ENCODE assay signal across 4 cellular contexts in genomic region chr21:37646761-37647160, GRCh38.
DNase-seq lines count a peak whose midpoint lies in the region; ATAC-seq, FAIRE-seq and TF ChIP-seq lines count a peak whose summit lies in the region.
"Not testable (repeated sequence)": the region's sequence is repeated elsewhere in the genome, so short reads cannot be mapped to it uniquely, and the experiment has no call there.

No MANE protein-coding gene starts in this region.

- not testable (repeated sequence) for H3K79me2 ChIP-seq in HepG2 (ENCODE audit: insufficient read depth, low read length)

- TF ChIP-seq RAD21 in HepG2 (CRISPR knock-in tag; IDR thresholded peaks at IDR 0.05) = not testable (repeated sequence)

- not testable (repeated sequence) for H2AFZ ChIP-seq in HepG2 (ENCODE audit: low read length)

- ATAC-seq in gastroesophageal sphincter, HepG2: not testable (repeated sequence)

- H3K27ac ChIP-seq in VCaP (peak overlapping the region; percentile 22), epithelial cell of prostate (peak overlapping the region; percentile 86), gastroesophageal sphincter (peak overlapping the region in 3 of 4 donors; percentile 53 to 69 (median 59))
- not testable (repeated sequence) for H3K27ac ChIP-seq in HepG2 (ENCODE audit: extremely low read length, insufficient read depth, low read length)

- DNase-seq in epithelial cell of prostate (ENCODE audit: low read depth, low spot score); HepG2 (ENCODE audit: low spot score): not testable (repeated sequence)

- H3K27me3 ChIP-seq in gastroesophageal sphincter (peaks cover 11% of the 10 kb centered on the region), HepG2 (ENCODE audit: control insufficient read depth in 1 of 2, insufficient read depth in 2 of 2, low read length in 2 of 2) (peaks cover 0 to 13% of the 10 kb centered on the region in 2 experiments; a peak in 2 of 5 replicates)

- H3K9ac ChIP-seq in HepG2 (ENCODE audit: insufficient read depth, low read depth, low read length) = not testable (repeated sequence)

- 62 to 100% methylated on average over 1 to 7 of the region's 12 CpGs for WGBS in gastroesophageal sphincter (ENCODE audit: low coverage in 1 of 2), 2 donors
- WGBS in HepG2 (ENCODE audit: low lambda C conversion rate) = 50% methylated on average over 12 of the region's 12 CpGs

- TF ChIP-seq POLR2A in gastroesophageal sphincter (IDR thresholded peaks at IDR 0.05); HepG2 (IDR thresholded peaks at IDR 0.05; ENCODE audit: insufficient read depth in 1 of 2, low read depth in 2 of 2, low read length in 2 of 2): not testable (repeated sequence)

- not testable (repeated sequence) for H3K4me3 ChIP-seq in gastroesophageal sphincter; HepG2 (replicated peaks in 1 of 3; ENCODE audit: insufficient read depth in 1 of 3, low read depth in 2 of 3, low read length in 3 of 3)

- peaks cover 0 to 12% (median 0%) of the 10 kb centered on the region in 3 donors for H3K4me1 ChIP-seq in gastroesophageal sphincter
- H3K4me1 ChIP-seq in HepG2 (ENCODE audit: insufficient read depth, low read length) = not testable (repeated sequence)

- in situ Hi-C loops in HepG2 (cut with HindIII; ENCODE audit: extremely low pct_ligation_motif_present, low pct_unique_long_range_greater_than_20kb) = not testable (repeated sequence)

- CTCF ChIA-PET in HepG2 (lab: Yijun Ruan, JAX; ENCODE audit: low intra/inter-chr PET ratio, low total read pairs) = not testable (repeated sequence)

- TF ChIP-seq EP300 in gastroesophageal sphincter (IDR thresholded peaks at IDR 0.05); HepG2 (IDR thresholded peaks at IDR 0.05; ENCODE audit: low read depth in 2 of 2, low read length in 2 of 2); HepG2 (CRISPR knock-in tag; IDR thresholded peaks at IDR 0.05; ENCODE audit: borderline replicate concordance): not testable (repeated sequence)

- POLR2A ChIA-PET in HepG2 (lab: Yijun Ruan, JAX) = not testable (repeated sequence)

- not testable (repeated sequence) for BruUV-seq in HepG2 (replicated peaks; lab: Mats Ljungman, UMichigan)

- not testable (repeated sequence) for H3K36me3 ChIP-seq in gastroesophageal sphincter; HepG2 (replicated peaks in 1 of 2; ENCODE audit: control insufficient read depth in 1 of 2, insufficient read depth in 2 of 2, low read length in 2 of 2)

- FAIRE-seq in HepG2 (lab: Jason Lieb, UNC) = not testable (repeated sequence)

- TF ChIP-seq CTCF in VCaP (conservative IDR thresholded peaks at IDR 0.05); gastroesophageal sphincter (IDR thresholded peaks at IDR 0.05); HepG2 (CRISPR knock-in tag; IDR thresholded peaks at IDR 0.05): not testable (repeated sequence)

- not testable (repeated sequence) for H3K9me3 ChIP-seq in gastroesophageal sphincter; HepG2 (ENCODE audit: low read length)

- not testable (repeated sequence) for H4K20me1 ChIP-seq in HepG2 (ENCODE audit: insufficient read depth, low read length)

- H3K4me2 ChIP-seq in HepG2 (ENCODE audit: low read depth, low read length) = not testable (repeated sequence)

- intact Hi-C loops in HepG2 (cut with micrococcal nuclease; ENCODE audit: unreplicated experiment) = not testable (repeated sequence)

TF ChIP-seq in HepG2, 621 proteins besides CTCF, POLR2A, EP300 and RAD21:
- 0 out of 2 replicates have a peak, but pooled peaks have one; percentile 53 for TF ChIP-seq ATF7 (IDR thresholded peaks at IDR 0.05)
- TF ChIP-seq ATF7 (CRISPR knock-in tag; IDR thresholded peaks at IDR 0.05) = not testable (repeated sequence)
